ENCODE assay signal across 24 cellular contexts in genomic region chr1:78055565-78056132, GRCh38. TPM values are rescaled to one million over a fixed set of nuclear protein-coding genes. Genes with fewer than 3 reads are reported as not detected.
A peak's percentile ranks its signal among the peaks of the same experiment; 100 is the strongest.
DNase-seq lines count a peak whose midpoint lies in the region; ATAC-seq, FAIRE-seq and TF ChIP-seq lines count a peak whose summit lies in the region.
"Had no signal": no experiment of that assay in that cellular context is flagged by ENCODE, and none has a peak within 500 bp of the region (broad histone marks: within the 10 kb centered on the region; RNA-seq: fewer than 3 reads in every experiment).

No MANE protein-coding gene starts in this region.

- H3K4me2 ChIP-seq in OCI-LY7 (ENCODE audit: low read length) (no peak overlapping the region), endothelial cell of umbilical vein (ENCODE audit: insufficient read depth, low read length) (peak overlapping the region; percentile 80)

- no peaks in the 10 kb centered on the region for H3K9me2 ChIP-seq in OCI-LY7 (ENCODE audit: insufficient read depth, low read length)

- H3K4me1 ChIP-seq in OCI-LY7 (ENCODE audit: insufficient read depth, low read length, poor library complexity, severe bottlenecking): no peaks in the 10 kb centered on the region
- peaks cover 25% of the 10 kb centered on the region for H3K4me1 ChIP-seq in endothelial cell of umbilical vein (ENCODE audit: control insufficient read depth, extremely low read depth, insufficient read depth, low read length)
- peaks cover 0 to 24% (median 17%) of the 10 kb centered on the region in 3 donors for H3K4me1 ChIP-seq in pancreas
- H3K4me1 ChIP-seq: foreskin keratinocyte, uterus had no signal

- H3K4me3 ChIP-seq in OCI-LY7 (ENCODE audit: low read depth, low read length, poor library complexity, severe bottlenecking) (no peak overlapping the region), endothelial cell of umbilical vein (replicated peaks in 1 of 3; ENCODE audit: insufficient read depth in 1 of 3, low read depth in 1 of 3, low read length in 3 of 3) (peak overlapping the region in 1 of 3 experiments; percentile 11), pancreas (peak overlapping the region in 1 of 4 donors; percentile 11)
- H3K4me3 ChIP-seq: skin epidermis, uterus had no signal

- CTCF ChIA-PET in OCI-LY7 (lab: Charles Lee; ENCODE audit: unreplicated experiment) (no interaction called here), endothelial cell of umbilical vein (lab: Charles Lee) (interaction anchor here (1.4 kb wide), 1 partner anchor 15 kb away, joined by 4 read pairs; no protein-coding TSS in a partner anchor)

- H3K27ac ChIP-seq in OCI-LY7 (ENCODE audit: low read depth, low read length, poor library complexity, severe bottlenecking) (no peak overlapping the region), endothelial cell of umbilical vein (ENCODE audit: insufficient read depth, low read depth, low read length) (no peak overlapping the region), pancreas (peak overlapping the region in 1 of 4 donors; percentile 28)
- H3K27ac ChIP-seq: C4-2B, foreskin keratinocyte, neutrophil, skin epidermis, uterus had no signal

- TF ChIP-seq POLR2A in GM12891 (IDR thresholded peaks at IDR 0.05; ENCODE audit: low read depth, low read length): no peak
- TF ChIP-seq POLR2A in endothelial cell of umbilical vein (IDR thresholded peaks at IDR 0.05; ENCODE audit: low read depth, low read length): no peak

- peak overlapping the region; percentile 72; the same call in 1 of the 2 replicates for H2AFZ ChIP-seq in OCI-LY7 (ENCODE audit: low read length)
- peak overlapping the region; percentile 79 for H2AFZ ChIP-seq in endothelial cell of umbilical vein (ENCODE audit: low read depth, low read length)

- intact Hi-C loops in OCI-LY7 (cut with micrococcal nuclease; ENCODE audit: unreplicated experiment) (no loop called here), endothelial cell of umbilical vein (cut with micrococcal nuclease) (no loop called here), pancreas (cut with DNase I) (no loop called here)

- no peaks in the 10 kb centered on the region for H3K9me1 ChIP-seq in endothelial cell of umbilical vein (replicated peaks; ENCODE audit: control insufficient read depth, extremely low read depth, insufficient read depth, low read length)

- DNase-seq in GM12891 (ENCODE audit: insufficient read length, low spot score): no peak
- DNase-seq in OCI-LY7 (ENCODE audit: low spot score): no peak
- peak; percentile 55 for DNase-seq in endothelial cell of umbilical vein (ENCODE audit: low read depth, low spot score)
- no peak for DNase-seq in pancreas
- no peak for DNase-seq in NK-92 treated with Interleukin-12 subunit alpha and Interleukin-12 subunit beta, amount 100 ng/mL, for 24 hours (lab: John Stamatoyannopoulos, UW)
- DNase-seq: activated CD4-positive, alpha-beta memory T cell treated with anti-CD3 and anti-CD28 coated beads for 36 hours; EL; foreskin keratinocyte; hippocampal formation; IMR-90; NCI-H1417; NCI-H2081 treated with DMSO at 0.1 percent for 48 hours; NCI-H345; NCI-H774; SIG-M5; T-cell; uterus had no signal

- POLR2A ChIA-PET in OCI-LY7 (lab: Charles Lee): no interaction called here
- POLR2A ChIA-PET in endothelial cell of umbilical vein (lab: Charles Lee): interaction anchor here (2.7 kb wide), 1 partner anchor 51 kb away, joined by 16 read pairs; the partner anchor contains the start of gene DNAJB4

- no peaks in the 10 kb centered on the region for H3K27me3 ChIP-seq in endothelial cell of umbilical vein (ENCODE audit: control insufficient read depth in 2 of 2, insufficient read depth in 2 of 2, low read length in 2 of 2)
- no peaks in the 10 kb centered on the region for H3K27me3 ChIP-seq in pancreas
- H3K27me3 ChIP-seq: foreskin keratinocyte, neutrophil, uterus had no signal

- no TSS peak for BruUV-seq in OCI-LY7 (replicated peaks; lab: Mats Ljungman, UMichigan)
- BruUV-seq in endothelial cell of umbilical vein (replicated peaks; lab: Mats Ljungman, UMichigan): no TSS peak

- H4K20me1 ChIP-seq in OCI-LY7 (ENCODE audit: insufficient read depth, low read length) (no peaks in the 10 kb centered on the region), endothelial cell of umbilical vein (replicated peaks; ENCODE audit: control insufficient read depth, extremely low read depth, insufficient read depth, low read length) (no peaks in the 10 kb centered on the region)

- no peaks in the 10 kb centered on the region for H3K36me3 ChIP-seq in OCI-LY7 (ENCODE audit: insufficient read depth, low read length)
- H3K36me3 ChIP-seq in endothelial cell of umbilical vein (ENCODE audit: control insufficient read depth in 2 of 2, extremely low read depth in 1 of 2, insufficient read depth in 2 of 2, low read length in 2 of 2): no peaks in the 10 kb centered on the region
- no peaks in the 10 kb centered on the region for H3K36me3 ChIP-seq in pancreas
- H3K36me3 ChIP-seq: neutrophil, uterus had no signal

- no peaks in the 10 kb centered on the region for H3K9me3 ChIP-seq in OCI-LY7 (ENCODE audit: low read length)
- no peaks in the 10 kb centered on the region for H3K9me3 ChIP-seq in endothelial cell of umbilical vein (replicated peaks; ENCODE audit: control insufficient read depth, insufficient read depth, low read length)
- no peaks in the 10 kb centered on the region for H3K9me3 ChIP-seq in pancreas
- H3K9me3 ChIP-seq: neutrophil, uterus had no signal

- 8% methylated on average over 3 of the region's 3 CpGs for WGBS in pancreas, 2 donors

- ATAC-seq in pancreas (peak in 3 of 4 donors; percentile 55 to 67 (median 62)), HG02840 (IDR thresholded peaks at IDR 0.05; ENCODE audit: low FRiP score, unreplicated experiment) (no peak), HG02938 (IDR thresholded peaks at IDR 0.05; ENCODE audit: unreplicated experiment) (no peak)
- ATAC-seq: foreskin keratinocyte, T-cell had no signal

- dilution Hi-C loops in endothelial cell of umbilical vein (cut with MboI; ENCODE audit: extremely low pct_ligation_motif_present, low sequenced_read_pairs): no loop called here

- no peak for TF ChIP-seq CTCF in OCI-LY7 (conservative IDR thresholded peaks at IDR 0.05; ENCODE audit: low read length)
- no peak for TF ChIP-seq CTCF in endothelial cell of umbilical vein (IDR thresholded peaks at IDR 0.05; ENCODE audit: extremely low read depth in 1 of 2, insufficient read depth in 1 of 2, low read depth in 1 of 2, low read length in 2 of 2)
- no peak for TF ChIP-seq CTCF in pancreas (IDR thresholded peaks at IDR 0.05)

- H3K79me2 ChIP-seq in OCI-LY7 (ENCODE audit: insufficient read depth, low read depth, low read length): no peaks in the 10 kb centered on the region
- H3K79me2 ChIP-seq in endothelial cell of umbilical vein (ENCODE audit: control insufficient read depth, insufficient read depth, low read length): no peaks in the 10 kb centered on the region

- peak; percentile 63 for FAIRE-seq in GM12891 (lab: Jason Lieb, UNC)
- no peak for FAIRE-seq in endothelial cell of umbilical vein (lab: Jason Lieb, UNC)
- no peak for FAIRE-seq in pancreas (lab: Jason Lieb, UNC)
- FAIRE-seq: D721Med, H54 had no signal

- no peak overlapping the region for H3K9ac ChIP-seq in endothelial cell of umbilical vein (replicated peaks; ENCODE audit: extremely low read depth, insufficient read depth, low read length)

TF ChIP-seq in GM12891, 5 proteins besides CTCF, POLR2A, EP300 and RAD21:
- no peak for TF ChIP-seq SPI1 (IDR thresholded peaks at IDR 0.05; ENCODE audit: low read depth, low read length)
- no peak for TF ChIP-seq TAF1 (IDR thresholded peaks at IDR 0.05; ENCODE audit: low read depth, low read length)
- no peak for TF ChIP-seq POU2F2 (IDR thresholded peaks at IDR 0.05; ENCODE audit: low read depth, low read length)
- no peak for TF ChIP-seq POLR2AphosphoS5 (IDR thresholded peaks at IDR 0.05; ENCODE audit: low read depth, low read length)
- no peak for TF ChIP-seq PAX5 (IDR thresholded peaks at IDR 0.05; ENCODE audit: insufficient read depth, low read length, severe bottlenecking)

TF ChIP-seq in endothelial cell of umbilical vein, 7 proteins besides CTCF, POLR2A, EP300 and RAD21:
- TF ChIP-seq FOS (IDR thresholded peaks at IDR 0.05; ENCODE audit: borderline replicate concordance, insufficient read depth, low read length) (no peak), GATA2 (IDR thresholded peaks at IDR 0.05; ENCODE audit: insufficient read depth, insufficient read length, low read depth, low read length) (peak; percentile 57), JUN (IDR thresholded peaks at IDR 0.05; ENCODE audit: borderline replicate concordance, insufficient read depth, insufficient read length, low read depth) (no peak), POLR2AphosphoS5 (IDR thresholded peaks at IDR 0.05; ENCODE audit: insufficient read depth, low read depth, low read length) (no peak)

RNA-seq across cellular contexts. Expression of gene GIPC2, which starts 9.9 kb away (rescaled TPM):
- 0.86 TPM for polyA plus RNA-seq in GM12891 (2012; ENCODE audit: low read depth, missing spikeins)
- 0.15 TPM in 1 of 2 replicates, not detected in the other for total RNA-seq in OCI-LY7 (2014; rRNA removed; shearing (Covaris generic))
- total RNA-seq in OCI-LY7 (2022) (not detected in 2 replicates), endothelial cell of umbilical vein (7.7 and 9.6 TPM in 2 replicates), pancreas (10 to 100 TPM; 10.8 to 22.1 (median 14.4) TPM)
- polyA plus RNA-seq in endothelial cell of umbilical vein (2.1 and 2.8 TPM in 2 replicates), pancreas (1 to 10 TPM; 6.3 to 8.1 TPM)
- 2.9 and 3.1 TPM in 2 replicates for polyA plus RNA-seq in endothelial cell of umbilical vein (2011; cell fraction: cytosol; rRNA removed)
- 2.8 and 3.6 TPM in 2 replicates for polyA plus RNA-seq in endothelial cell of umbilical vein (2011; cell fraction: nucleus; rRNA removed)
- polyA plus RNA-seq in endothelial cell of umbilical vein (2012): 1.4 and 2.8 TPM in 2 replicates
- 4.6 and 5.6 TPM in 2 replicates for polyA minus RNA-seq in endothelial cell of umbilical vein
- not detected for polyA minus RNA-seq in endothelial cell of umbilical vein (2011; cell fraction: cytosol; rRNA and poly(A)+ RNA removed)
- polyA minus RNA-seq in endothelial cell of umbilical vein (2011; cell fraction: nucleus; rRNA and poly(A)+ RNA removed): 13.6 and 15.2 TPM in 2 replicates

RNA-seq across cellular contexts. Expression of gene DNAJB4, which starts 50.9 kb away (rescaled TPM):
- polyA plus RNA-seq in GM12891 (2012; ENCODE audit: low read depth, missing spikeins): 7.4 TPM
- 9.0 and 12.6 TPM in 2 replicates for total RNA-seq in OCI-LY7 (2014; rRNA removed; shearing (Covaris generic))
- total RNA-seq in OCI-LY7 (2022): 14.9 and 15.8 TPM in 2 replicates
- total RNA-seq in endothelial cell of umbilical vein: 122 and 136 TPM in 2 replicates
- 20.1 and 30.4 TPM in 2 replicates for polyA plus RNA-seq in endothelial cell of umbilical vein
- polyA plus RNA-seq in endothelial cell of umbilical vein (2011; cell fraction: cytosol; rRNA removed): 44.1 and 50.8 TPM in 2 replicates
- 39.8 and 53.7 TPM in 2 replicates for polyA plus RNA-seq in endothelial cell of umbilical vein (2011; cell fraction: nucleus; rRNA removed)
- 145 and 153 TPM in 2 replicates for polyA plus RNA-seq in endothelial cell of umbilical vein (2012)
- 71.8 and 78.2 TPM in 2 replicates for polyA minus RNA-seq in endothelial cell of umbilical vein
- polyA minus RNA-seq in endothelial cell of umbilical vein (2011; cell fraction: cytosol; rRNA and poly(A)+ RNA removed): 6.7 TPM
- polyA minus RNA-seq in endothelial cell of umbilical vein (2011; cell fraction: nucleus; rRNA and poly(A)+ RNA removed): 45.6 and 48.5 TPM in 2 replicates
- 10 to 100 TPM; 13.1 to 38.6 (median 21.7) TPM for total RNA-seq in pancreas
- polyA plus RNA-seq in pancreas: 1 to 10 TPM; 6.7 to 9.2 TPM

Comparison
In these comparisons a context has a peak if more than half of its experiments do, and no peak if none do; other contexts are left out.
1. ATAC-seq: peak in pancreas (3 of 4); none in HG02840 (single experiment) and HG02938 (single experiment).